Comparison of ENCODE assay signal across 8 cellular contexts in genomic region chr22:22195265-22196017, GRCh38.
DNase-seq lines count a peak whose midpoint lies in the region; ATAC-seq lines count a peak whose summit lies in the region.

No MANE protein-coding gene starts in this region.

- DNase-seq in NCI-H1436 (lab: John Stamatoyannopoulos, UW) (peak; percentile 81), NCI-H1436 treated with DMSO at 0.1 percent for 48 hours (lab: John Stamatoyannopoulos, UW) (no peak), NCI-H2029 treated with DMSO at 0.1 percent for 48 hours (lab: John Stamatoyannopoulos, UW) (peak; percentile 37), UCSD-AML1 (lab: John Stamatoyannopoulos, UW; ENCODE audit: unreplicated experiment) (peak; percentile 44), T47D (ENCODE audit: low read depth in 1 of 2, low spot score in 1 of 2) (peak; percentile 50 to 85), left kidney (ENCODE audit: low read depth, low spot score) (peak; percentile 91)
- DNase-seq in stimulated activated CD8-positive, alpha-beta memory T cell treated with anti-CD3 and anti-CD28 coated beads, Interleukin-12 subunit alpha, Interleukin-12 subunit beta, amount 100 ng/mL, for 24 hours (ENCODE audit: extremely low read depth), result peak; percentile 31

- in situ Hi-C loops in T47D (cut with HindIII; ENCODE audit: low pct_unique_long_range_greater_than_20kb, low sequenced_read_pairs), result no loop called here

- ATAC-seq in HG02798 (IDR thresholded peaks at IDR 0.05; ENCODE audit: poor library complexity, unreplicated experiment), result peak; percentile 74
